1 cellular context compared by ENCODE assay signal in genomic region chr13:38735655-38736440, GRCh38.
TF ChIP-seq lines count a peak whose summit lies in the region.

No MANE protein-coding gene starts in this region.

TF ChIP-seq in WTC11, 78 proteins besides CTCF, POLR2A, EP300 and RAD21 (continued from another document):
- TF ChIP-seq ATF1 (CRISPR knock-in tag; IDR thresholded peaks at IDR 0.05) (no peak), GTF2I (CRISPR knock-in tag; conservative IDR thresholded peaks at IDR 0.05) (no peak), IRF1 (CRISPR knock-in tag; IDR thresholded peaks at IDR 0.05) (no peak), NR1H2 (CRISPR knock-in tag; IDR thresholded peaks at IDR 0.05) (no peak), ZNF232 (CRISPR knock-in tag; IDR thresholded peaks at IDR 0.05) (no peak), ZNF423 (CRISPR knock-in tag; IDR thresholded peaks at IDR 0.05) (no peak)
- TF ChIP-seq, protein P1, sequence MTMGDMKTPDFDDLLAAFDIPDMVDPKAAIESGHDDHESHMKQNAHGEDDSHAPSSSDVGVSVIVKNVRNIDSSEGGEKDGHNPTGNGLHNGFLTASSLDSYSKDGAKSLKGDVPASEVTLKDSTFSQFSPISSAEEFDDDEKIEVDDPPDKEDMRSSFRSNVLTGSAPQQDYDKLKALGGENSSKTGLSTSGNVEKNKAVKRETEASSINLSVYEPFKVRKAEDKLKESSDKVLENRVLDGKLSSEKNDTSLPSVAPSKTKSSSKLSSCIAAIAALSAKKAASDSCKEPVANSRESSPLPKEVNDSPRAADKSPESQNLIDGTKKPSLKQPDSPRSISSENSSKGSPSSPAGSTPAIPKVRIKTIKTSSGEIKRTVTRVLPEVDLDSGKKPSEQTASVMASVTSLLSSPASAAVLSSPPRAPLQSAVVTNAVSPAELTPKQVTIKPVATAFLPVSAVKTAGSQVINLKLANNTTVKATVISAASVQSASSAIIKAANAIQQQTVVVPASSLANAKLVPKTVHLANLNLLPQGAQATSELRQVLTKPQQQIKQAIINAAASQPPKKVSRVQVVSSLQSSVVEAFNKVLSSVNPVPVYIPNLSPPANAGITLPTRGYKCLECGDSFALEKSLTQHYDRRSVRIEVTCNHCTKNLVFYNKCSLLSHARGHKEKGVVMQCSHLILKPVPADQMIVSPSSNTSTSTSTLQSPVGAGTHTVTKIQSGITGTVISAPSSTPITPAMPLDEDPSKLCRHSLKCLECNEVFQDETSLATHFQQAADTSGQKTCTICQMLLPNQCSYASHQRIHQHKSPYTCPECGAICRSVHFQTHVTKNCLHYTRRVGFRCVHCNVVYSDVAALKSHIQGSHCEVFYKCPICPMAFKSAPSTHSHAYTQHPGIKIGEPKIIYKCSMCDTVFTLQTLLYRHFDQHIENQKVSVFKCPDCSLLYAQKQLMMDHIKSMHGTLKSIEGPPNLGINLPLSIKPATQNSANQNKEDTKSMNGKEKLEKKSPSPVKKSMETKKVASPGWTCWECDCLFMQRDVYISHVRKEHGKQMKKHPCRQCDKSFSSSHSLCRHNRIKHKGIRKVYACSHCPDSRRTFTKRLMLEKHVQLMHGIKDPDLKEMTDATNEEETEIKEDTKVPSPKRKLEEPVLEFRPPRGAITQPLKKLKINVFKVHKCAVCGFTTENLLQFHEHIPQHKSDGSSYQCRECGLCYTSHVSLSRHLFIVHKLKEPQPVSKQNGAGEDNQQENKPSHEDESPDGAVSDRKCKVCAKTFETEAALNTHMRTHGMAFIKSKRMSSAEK (CRISPR knock-in tag; IDR thresholded peaks at IDR 0.05; ENCODE audit: borderline replicate concordance), result no peak
